In the genomic region with DNA sequence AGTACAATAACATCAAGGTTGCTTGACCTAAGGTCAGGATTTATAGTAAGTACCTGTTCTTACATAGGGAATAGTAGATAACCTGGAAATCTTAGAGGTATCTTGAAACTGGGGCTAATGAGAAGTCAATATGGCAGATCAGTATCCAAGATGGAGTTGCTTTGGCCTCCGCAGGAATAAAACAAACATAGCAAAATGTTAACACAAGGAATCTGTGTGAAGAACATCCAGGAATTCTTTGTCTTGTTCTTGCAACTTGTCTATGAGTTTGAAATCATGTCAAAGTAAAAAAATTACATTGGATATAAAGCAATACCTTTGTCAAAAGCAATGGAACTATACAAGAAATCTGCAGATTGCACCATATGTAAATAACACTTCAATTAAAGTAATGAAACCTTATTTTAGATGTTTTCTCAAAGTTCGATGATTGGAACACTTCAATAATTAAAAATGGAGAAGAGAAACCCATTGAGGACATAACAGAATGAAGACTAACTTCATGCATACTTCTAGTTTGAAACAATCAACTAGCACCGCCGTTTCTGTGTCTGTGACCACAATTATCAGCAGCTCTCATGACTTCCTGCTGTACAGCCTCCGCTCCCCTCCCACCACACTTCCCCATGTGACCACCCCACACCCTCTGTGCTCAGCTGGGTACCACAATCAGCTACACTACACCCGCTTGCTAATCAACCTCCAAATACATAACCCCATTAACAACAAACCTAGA, we compare ENCODE assay signal across 8 cellular contexts.
DNase-seq lines count a peak whose midpoint lies in the region; ATAC-seq and TF ChIP-seq lines count a peak whose summit lies in the region.

No MANE protein-coding gene starts in this region.

- DNase-seq in NB4 (ENCODE audit: low read depth) (peak; percentile 88), islet precursor cell (no peak), NCI-H1092 treated with DMSO at 0.1 percent for 48 hours (lab: John Stamatoyannopoulos, UW) (no peak), DMS53 treated with DMSO at 0.1 percent for 48 hours (lab: John Stamatoyannopoulos, UW; ENCODE audit: unreplicated experiment) (no peak)
- DNase-seq in activated naive CD4-positive, alpha-beta T cell treated with anti-CD3 and anti-CD28 coated beads, Interleukin-2, amount 50 U/mL, for 16 hours: peak; percentile 14
- DNase-seq in stimulated activated CD8-positive, alpha-beta memory T cell treated with anti-CD3 and anti-CD28 coated beads, Interleukin-7, amount 100 ng/mL, for 4 hours (ENCODE audit: low read depth in 2 of 2): peak; percentile 33 to 44

- H3K4me3 ChIP-seq in NB4 (ENCODE audit: low read depth, low read length): no peak overlapping the region

- no peak for TF ChIP-seq POLR2A in NB4 (IDR thresholded peaks at IDR 0.05; ENCODE audit: extremely low read depth, insufficient read length)

- peak; percentile 94 for ATAC-seq in GM18508 (IDR thresholded peaks at IDR 0.05; ENCODE audit: insufficient read depth, unreplicated experiment)
- peak; percentile 97 for ATAC-seq in HG02571 (IDR thresholded peaks at IDR 0.05; ENCODE audit: unreplicated experiment)

- no peak for TF ChIP-seq CTCF in NB4 (IDR thresholded peaks at IDR 0.05; ENCODE audit: low read depth, low read length)

Comparison
In these comparisons a context has a peak if more than half of its experiments do, and no peak if none do; other contexts are left out.
1. DNase-seq: peak in NB4 (single experiment), activated naive CD4-positive, alpha-beta T cell treated with anti-CD3 and anti-CD28 coated beads, Interleukin-2, amount 50 U/mL, for 16 hours (single experiment) and stimulated activated CD8-positive, alpha-beta memory T cell treated with anti-CD3 and anti-CD28 coated beads, Interleukin-7, amount 100 ng/mL, for 4 hours (2 of 2); none in islet precursor cell (single experiment), NCI-H1092 treated with DMSO at 0.1 percent for 48 hours (single experiment) and DMS53 treated with DMSO at 0.1 percent for 48 hours (single experiment).